In the genomic region with DNA sequence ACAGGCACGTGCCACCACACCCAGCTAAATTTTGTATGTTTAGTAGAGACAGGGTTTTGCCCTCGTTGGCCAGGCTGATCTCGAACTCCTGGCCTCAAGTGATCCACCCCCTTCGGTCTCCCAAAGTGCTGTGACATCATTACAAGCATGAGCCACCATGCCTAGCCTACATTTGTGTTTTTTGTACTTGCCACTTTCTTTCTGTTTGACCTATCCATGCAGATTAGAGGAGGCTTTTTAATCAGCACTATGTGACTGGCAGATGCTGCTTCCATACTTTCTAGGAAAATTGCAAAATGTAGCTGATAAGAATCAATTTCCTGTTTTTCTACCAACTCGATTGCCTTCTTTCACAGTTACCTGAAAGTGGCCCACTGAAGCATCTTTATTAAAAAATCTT, we compare ENCODE assay signal across 18 cellular contexts. TPM values are rescaled to one million over a fixed set of nuclear protein-coding genes. Genes with fewer than 3 reads are reported as not detected.
A peak's percentile ranks its signal among the peaks of the same experiment; 100 is the strongest.
DNase-seq lines count a peak whose midpoint lies in the region; ATAC-seq, FAIRE-seq and TF ChIP-seq lines count a peak whose summit lies in the region.
"Had no signal": no experiment of that assay in that cellular context is flagged by ENCODE, and none has a peak within 500 bp of the region (broad histone marks: within the 10 kb centered on the region; RNA-seq: fewer than 3 reads in every experiment).

No MANE protein-coding gene starts in this region.

- H3K4me1 Mint-ChIP-seq in effector memory CD8-positive, alpha-beta T cell (ENCODE audit: low read depth in 2 of 2), result peaks cover 12 to 13% of the 10 kb centered on the region in 2 donors
- peaks cover 2% of the 10 kb centered on the region for H3K4me1 Mint-ChIP-seq in chondrocyte (ENCODE audit: low read depth)

- intact Hi-C loops in HepG2 (cut with micrococcal nuclease; ENCODE audit: unreplicated experiment), result no loop called here
- intact Hi-C loops in right lobe of liver (cut with DNase I), result no loop called here
- intact Hi-C loops in transverse colon (cut with DNase I; ENCODE audit: low total_unique reads), result no loop called here

- CTCF ChIA-PET in HepG2 (lab: Yijun Ruan, JAX; ENCODE audit: low intra/inter-chr PET ratio, low total read pairs), result no interaction called here

- H3K4me3 Mint-ChIP-seq in effector memory CD8-positive, alpha-beta T cell, result no peak overlapping the region
- H3K4me3 Mint-ChIP-seq in chondrocyte (ENCODE audit: unreplicated experiment), result no peak overlapping the region
- H3K4me3 Mint-ChIP-seq: nephron progenitor cell had no signal

- DNase-seq in HepG2 (ENCODE audit: low spot score) (no peak), right lobe of liver (no peak), NB4 (ENCODE audit: low read depth) (peak; percentile 47), transverse colon (no peak), chondrocyte (ENCODE audit: low spot score) (no peak), DMS79 (lab: John Stamatoyannopoulos, UW) (no peak)
- DNase-seq in effector memory CD8-positive, alpha-beta T cell, result no peak
- DNase-seq: activated B cell treated with CpG ODN at 0.5 μM for 24 hours, DMS153, NCI-H187 treated with DMSO at 0.1 percent for 48 hours, NCI-H524, nephron progenitor cell, retina, SW 1271 had no signal

- H3K27me3 ChIP-seq in HepG2 (ENCODE audit: control insufficient read depth in 1 of 2, insufficient read depth in 2 of 2, low read length in 2 of 2) (no peaks in the 10 kb centered on the region), right lobe of liver (no peaks in the 10 kb centered on the region), transverse colon (no peaks in the 10 kb centered on the region)
- H3K27me3 ChIP-seq: cardiac muscle cell had no signal

- POLR2A ChIA-PET in HepG2 (lab: Yijun Ruan, JAX), result interaction anchor here (1.8 kb wide), 1 partner anchor 33 kb away, joined by 11 read pairs; no protein-coding TSS in a partner anchor

- H3K4me2 ChIP-seq in HepG2 (ENCODE audit: low read depth, low read length), result no peak overlapping the region

- H3K27ac ChIP-seq in HepG2 (ENCODE audit: extremely low read length, insufficient read depth, low read length) (peak overlapping the region; percentile 23), right lobe of liver (no peak overlapping the region), transverse colon (peak overlapping the region in 3 of 4 donors; percentile 1 to 48 (median 40))
- H3K27ac ChIP-seq: cardiac muscle cell had no signal

- TF ChIP-seq CTCF in HepG2 (CRISPR knock-in tag; IDR thresholded peaks at IDR 0.05) (no peak), right lobe of liver (IDR thresholded peaks at IDR 0.05) (no peak), NB4 (IDR thresholded peaks at IDR 0.05; ENCODE audit: low read depth, low read length) (no peak), transverse colon (IDR thresholded peaks at IDR 0.05) (no peak), chondrocyte (IDR thresholded peaks at IDR 0.05) (no peak)

- H3K27me3 Mint-ChIP-seq in effector memory CD8-positive, alpha-beta T cell, result no peaks in the 10 kb centered on the region
- no peaks in the 10 kb centered on the region for H3K27me3 Mint-ChIP-seq in chondrocyte (ENCODE audit: low read depth)
- H3K27me3 Mint-ChIP-seq: activated B cell treated with CpG ODN at 0.5 μM for 24 hours had no signal

- in situ Hi-C loops in HepG2 (cut with HindIII; ENCODE audit: extremely low pct_ligation_motif_present, low pct_unique_long_range_greater_than_20kb), result no loop called here
- in situ Hi-C loops in transverse colon (cut with MboI; ENCODE audit: low pct_ligation_motif_present in 1 of 4, low pct_unique_long_range_greater_than_20kb in 1 of 4, low sequenced_read_pairs in 3 of 4), result no loop called here

- peaks cover 0 to 4% of the 10 kb centered on the region in 2 experiments; a peak in 1 of 5 replicates for H3K36me3 ChIP-seq in HepG2 (replicated peaks in 1 of 2; ENCODE audit: control insufficient read depth in 1 of 2, insufficient read depth in 2 of 2, low read length in 2 of 2)
- no peaks in the 10 kb centered on the region for H3K36me3 ChIP-seq in right lobe of liver
- no peaks in the 10 kb centered on the region for H3K36me3 ChIP-seq in transverse colon
- H3K36me3 ChIP-seq: cardiac muscle cell had no signal

- H3K27ac Mint-ChIP-seq in effector memory CD8-positive, alpha-beta T cell, result peak overlapping the region; percentile 24 to 60
- H3K27ac Mint-ChIP-seq in chondrocyte (ENCODE audit: unreplicated experiment), result no peak overlapping the region
- H3K27ac Mint-ChIP-seq: activated naive CD8-positive, alpha-beta T cell had no signal

- no peak overlapping the region for H3K9ac ChIP-seq in HepG2 (ENCODE audit: insufficient read depth, low read depth, low read length)

- FAIRE-seq in HepG2 (lab: Jason Lieb, UNC), result no peak

- H3K9me3 Mint-ChIP-seq in effector memory CD8-positive, alpha-beta T cell, result no peaks in the 10 kb centered on the region
- no peaks in the 10 kb centered on the region for H3K9me3 Mint-ChIP-seq in chondrocyte (ENCODE audit: low read depth)
- H3K9me3 Mint-ChIP-seq: activated B cell treated with CpG ODN at 0.5 μM for 24 hours, nephron progenitor cell had no signal

- peaks cover 36% of the 10 kb centered on the region for H3K4me1 ChIP-seq in HepG2 (ENCODE audit: insufficient read depth, low read length)
- H3K4me1 ChIP-seq in right lobe of liver, result peaks cover 0 to 14% (median 0%) of the 10 kb centered on the region in 4 donors
- H3K4me1 ChIP-seq in transverse colon, result peaks cover 32 to 72% (median 51%) of the 10 kb centered on the region in 4 donors

- no peaks in the 10 kb centered on the region for H3K9me3 ChIP-seq in HepG2 (ENCODE audit: low read length)
- H3K9me3 ChIP-seq in right lobe of liver, result no peaks in the 10 kb centered on the region
- H3K9me3 ChIP-seq in transverse colon, result no peaks in the 10 kb centered on the region

- TF ChIP-seq POLR2A in HepG2 (IDR thresholded peaks at IDR 0.05; ENCODE audit: insufficient read depth in 1 of 2, low read depth in 2 of 2, low read length in 2 of 2), result no peak
- no peak for TF ChIP-seq POLR2A in right lobe of liver (IDR thresholded peaks at IDR 0.05)
- TF ChIP-seq POLR2A in NB4 (IDR thresholded peaks at IDR 0.05; ENCODE audit: extremely low read depth, insufficient read length), result no peak
- TF ChIP-seq POLR2A in transverse colon (IDR thresholded peaks at IDR 0.05), result no peak

- 87% methylated on average over 5 of the region's 5 CpGs for WGBS in HepG2 (ENCODE audit: low lambda C conversion rate)
- WGBS in right lobe of liver (ENCODE audit: insufficient coverage, low coverage, low lambda C conversion rate, missing lambda C conversion rate), result 69% methylated on average over 3 of the region's 5 CpGs
- WGBS in transverse colon (ENCODE audit: low coverage in 1 of 2), 2 donors, result 74% methylated on average over 5 of the region's 5 CpGs; no CpG with 5 or more reads in 1 of the 2 donors

- no peak overlapping the region for H2AFZ ChIP-seq in HepG2 (ENCODE audit: low read length)

- no TSS peak for BruUV-seq in HepG2 (replicated peaks; lab: Mats Ljungman, UMichigan)

- ATAC-seq in HepG2 (no peak), right lobe of liver (no peak), HG03571 (IDR thresholded peaks at IDR 0.05; ENCODE audit: unreplicated experiment) (no peak)
- ATAC-seq in effector memory CD8-positive, alpha-beta T cell (replicated peaks), result no peak

- TF ChIP-seq EP300 in HepG2 (IDR thresholded peaks at IDR 0.05; ENCODE audit: low read depth in 2 of 2, low read length in 2 of 2) (no peak), HepG2 (CRISPR knock-in tag; IDR thresholded peaks at IDR 0.05; ENCODE audit: borderline replicate concordance) (no peak), transverse colon (IDR thresholded peaks at IDR 0.05; ENCODE audit: low read depth) (no peak)

- H3K4me3 ChIP-seq in HepG2 (replicated peaks in 1 of 3; ENCODE audit: insufficient read depth in 1 of 3, low read depth in 2 of 3, low read length in 3 of 3) (no peak overlapping the region), right lobe of liver (no peak overlapping the region), NB4 (ENCODE audit: low read depth, low read length) (no peak overlapping the region), transverse colon (no peak overlapping the region)
- H3K4me3 ChIP-seq: cardiac muscle cell, lung had no signal

- H3K36me3 Mint-ChIP-seq in effector memory CD8-positive, alpha-beta T cell (ENCODE audit: insufficient read depth), result no peaks in the 10 kb centered on the region
- peaks cover 1% of the 10 kb centered on the region for H3K36me3 Mint-ChIP-seq in chondrocyte (ENCODE audit: low read depth)

- H4K20me1 ChIP-seq in HepG2 (ENCODE audit: insufficient read depth, low read length), result no peaks in the 10 kb centered on the region

- no peak for TF ChIP-seq RAD21 in HepG2 (CRISPR knock-in tag; IDR thresholded peaks at IDR 0.05)

- H3K79me2 ChIP-seq in HepG2 (ENCODE audit: insufficient read depth, low read length), result no peaks in the 10 kb centered on the region

TF ChIP-seq in HepG2, 621 proteins besides CTCF, POLR2A, EP300 and RAD21:
- TF ChIP-seq HOXD1 (CRISPR knock-in tag; IDR thresholded peaks at IDR 0.05) (no peak), BCL6 (CRISPR knock-in tag; IDR thresholded peaks at IDR 0.05) (peak; percentile 97)

RNA-seq across cellular contexts. Expression of a gene that starts 57.3 kb away (rescaled TPM):
- 26.2 and 27.7 TPM in 2 replicates for total RNA-seq in HepG2 (2016; rRNA removed; fragmentation: Illumina TruSeq; extraction: Trizol)
- 7.2 and 9.1 TPM in 2 replicates for total RNA-seq in HepG2 (2016; cell fraction: cytosol; rRNA removed; fragmentation: Illumina TruSeq; extraction: Trizol; ENCODE audit: low read depth)
- 28.5 TPM in 2 replicates for total RNA-seq in HepG2 (2016; cell fraction: insoluble cytoplasmic fraction; rRNA removed; fragmentation: Illumina TruSeq; extraction: Trizol)
- total RNA-seq in HepG2 (2016; cell fraction: membrane; rRNA removed; fragmentation: Illumina TruSeq; extraction: Trizol), result 9.6 and 12.5 TPM in 2 replicates
- total RNA-seq in HepG2 (2016; cell fraction: nucleus; rRNA removed; fragmentation: Illumina TruSeq; extraction: Trizol), result 16.8 and 19.2 TPM in 2 replicates
- polyA plus RNA-seq in HepG2 (2011; rRNA removed), result 28.7 and 31.1 TPM in 2 replicates
- polyA plus RNA-seq in HepG2 (2011; cell fraction: cytosol; rRNA removed), result 19.7 and 34.3 TPM in 2 replicates
- 46.3 and 48.7 TPM in 2 replicates for polyA plus RNA-seq in HepG2 (2011; cell fraction: nucleus; rRNA removed)
- polyA plus RNA-seq in HepG2 (2012), result 11.8 and 12.8 TPM in 2 replicates
- 6.7 and 10.3 TPM in 2 replicates for polyA plus RNA-seq in HepG2 (2016; cell fraction: cytosol; fragmentation: Illumina TruSeq; extraction: Trizol; ENCODE audit: low read depth)
- polyA plus RNA-seq in HepG2 (2016; cell fraction: insoluble cytoplasmic fraction; fragmentation: Illumina TruSeq; extraction: Trizol; ENCODE audit: low read depth), result 27.9 and 32.0 TPM in 2 replicates
- 6.2 and 7.2 TPM in 2 replicates for polyA plus RNA-seq in HepG2 (2016; cell fraction: membrane; fragmentation: Illumina TruSeq; extraction: Trizol; ENCODE audit: low read depth)
- polyA plus RNA-seq in HepG2 (2016; cell fraction: nucleus; fragmentation: Illumina TruSeq; extraction: Trizol; ENCODE audit: insufficient read depth, low read depth), result 31.9 and 36.2 TPM in 2 replicates
- 24.4 and 68.8 TPM in 2 replicates for polyA minus RNA-seq in HepG2 (2011; rRNA and poly(A)+ RNA removed; ENCODE audit: low replicate concordance)
- 7.4 and 11.4 TPM in 2 replicates for polyA minus RNA-seq in HepG2 (2011; cell fraction: cytosol; rRNA and poly(A)+ RNA removed)
- polyA minus RNA-seq in HepG2 (2011; cell fraction: nucleus; rRNA and poly(A)+ RNA removed), result 19.1 and 22.0 TPM in 2 replicates
- 10 to 100 TPM in 2 of 6 experiments, 1 to 10 TPM in 4; 2.3 to 27.9 (median 5.7) TPM for total RNA-seq in right lobe of liver
- 10 to 100 TPM in 2 of 4 donors, 1 to 10 TPM in 2; 6.0 to 17.6 (median 9.5) TPM for total RNA-seq in transverse colon
- total RNA-seq in chondrocyte, result 9.4 to 22.0 TPM (median 9.9 TPM) in 3 replicates

Comparison
In these comparisons a context has a peak if more than half of its experiments do, and no peak if none do; other contexts are left out.
1. H3K27ac ChIP-seq: peak in HepG2 (single experiment) and transverse colon (3 of 4); none in right lobe of liver (0 of 3).